Comparison of ENCODE assay signal across 20 cellular contexts in genomic region chr1:233090706-233091494, GRCh38.
DNase-seq lines count a peak whose midpoint lies in the region; ATAC-seq and TF ChIP-seq lines count a peak whose summit lies in the region.
"Had no signal": no experiment of that assay in that cellular context is flagged by ENCODE, and none has a peak within 500 bp of the region (broad histone marks: within the 10 kb centered on the region; RNA-seq: fewer than 3 reads in every experiment).

No MANE protein-coding gene starts in this region.

- H3K9me3 ChIP-seq in left ventricle myocardium inferior (replicated peaks), result no peaks in the 10 kb centered on the region
- H3K9me3 ChIP-seq in sigmoid colon, result no peaks in the 10 kb centered on the region

- no peak for TF ChIP-seq POLR2A in sigmoid colon (IDR thresholded peaks at IDR 0.05)

- H3K36me3 ChIP-seq in left ventricle myocardium inferior (no peaks in the 10 kb centered on the region), sigmoid colon (no peaks in the 10 kb centered on the region)

- H3K4me1 ChIP-seq in left ventricle myocardium inferior (peaks cover 39% of the 10 kb centered on the region), sigmoid colon (no peaks in the 10 kb centered on the region)

- DNase-seq in left ventricle myocardium inferior (no peak), Right ventricle myocardium inferior (ENCODE audit: missing footprints) (no peak), epithelial cell of esophagus (ENCODE audit: low read depth) (peak; percentile 92), myocyte (ENCODE audit: low read depth) (peak; percentile 13), HFFc6 (no peak), sigmoid colon (no peak)
- no peak for DNase-seq in NK-92 treated with Interleukin-12 subunit alpha and Interleukin-12 subunit beta, amount 100 ng/mL, for 24 hours (lab: John Stamatoyannopoulos, UW)
- DNase-seq: DMS53, GDM1, GOT3, HCEC 1CT, NCI-H1417, NCI-H1694 treated with DMSO at 0.1 percent for 48 hours, NCI-H2081 treated with DMSO at 0.1 percent for 48 hours, NCI-H446, NCI-H526, OCI-M1 had no signal

- no peak overlapping the region for H3K4me3 Mint-ChIP-seq in HFFc6
- H3K4me3 Mint-ChIP-seq: CD14-positive monocyte, IgD-negative memory B cell had no signal

- no peak for TF ChIP-seq EP300 in sigmoid colon (IDR thresholded peaks at IDR 0.05)

- intact Hi-C loops in left ventricle myocardium inferior (cut with micrococcal nuclease) (no loop called here), Right ventricle myocardium inferior (cut with DNase I) (no loop called here), sigmoid colon (cut with DNase I) (no loop called here)

- H3K27ac Mint-ChIP-seq in HFFc6, result no peak overlapping the region
- H3K27ac Mint-ChIP-seq: IgD-negative memory B cell had no signal

- H3K27ac ChIP-seq in left ventricle myocardium inferior (replicated peaks) (peak overlapping the region; percentile 7), sigmoid colon (no peak overlapping the region)

- ATAC-seq in Right ventricle myocardium inferior, result no peak
- ATAC-seq: SK-N-SH treated with all-trans-retinoic acid at 6 μM for 48 hours had no signal

- H3K27me3 ChIP-seq in left ventricle myocardium inferior (ENCODE audit: low read depth) (no peaks in the 10 kb centered on the region), sigmoid colon (no peaks in the 10 kb centered on the region)

- H3K4me1 Mint-ChIP-seq in HFFc6 (ENCODE audit: low read depth), result peaks cover 3% of the 10 kb centered on the region
- H3K4me1 Mint-ChIP-seq: IgD-negative memory B cell had no signal

- WGBS in sigmoid colon, 2 donors, result 83 to 85% methylated on average over 7 of the region's 7 CpGs

- H3K4me3 ChIP-seq in left ventricle myocardium inferior (no peak overlapping the region), epithelial cell of esophagus (ENCODE audit: low read length) (no peak overlapping the region), sigmoid colon (no peak overlapping the region)

- H3K27me3 Mint-ChIP-seq in HFFc6 (ENCODE audit: insufficient read depth), result no peaks in the 10 kb centered on the region; the same call in 1 of the 2 replicates
- H3K27me3 Mint-ChIP-seq: IgD-negative memory B cell had no signal

- TF ChIP-seq CTCF in left ventricle myocardium inferior (IDR thresholded peaks at IDR 0.05; ENCODE audit: borderline replicate concordance), result no peak
- TF ChIP-seq CTCF in epithelial cell of esophagus (IDR thresholded peaks at IDR 0.05; ENCODE audit: insufficient read depth, low read depth, low read length, missing control alignments), result no peak
- TF ChIP-seq CTCF in HFFc6 (IDR thresholded peaks at IDR 0.05), result no peak
- no peak for TF ChIP-seq CTCF in sigmoid colon (IDR thresholded peaks at IDR 0.05)

- no peaks in the 10 kb centered on the region for H3K9me3 Mint-ChIP-seq in HFFc6

- H3K36me3 Mint-ChIP-seq in HFFc6 (ENCODE audit: low read depth), result peaks cover 24% of the 10 kb centered on the region

Comparison
In these comparisons a context has a peak if more than half of its experiments do, and no peak if none do; other contexts are left out.
1. DNase-seq: peak in epithelial cell of esophagus (single experiment) and myocyte (single experiment); none in left ventricle myocardium inferior (single experiment), Right ventricle myocardium inferior (single experiment), NK-92 treated with Interleukin-12 subunit alpha and Interleukin-12 subunit beta, amount 100 ng/mL, for 24 hours (single experiment), HFFc6 (single experiment) and sigmoid colon (single experiment).